ENCODE assay signal across 8 cellular contexts in the genomic region with DNA sequence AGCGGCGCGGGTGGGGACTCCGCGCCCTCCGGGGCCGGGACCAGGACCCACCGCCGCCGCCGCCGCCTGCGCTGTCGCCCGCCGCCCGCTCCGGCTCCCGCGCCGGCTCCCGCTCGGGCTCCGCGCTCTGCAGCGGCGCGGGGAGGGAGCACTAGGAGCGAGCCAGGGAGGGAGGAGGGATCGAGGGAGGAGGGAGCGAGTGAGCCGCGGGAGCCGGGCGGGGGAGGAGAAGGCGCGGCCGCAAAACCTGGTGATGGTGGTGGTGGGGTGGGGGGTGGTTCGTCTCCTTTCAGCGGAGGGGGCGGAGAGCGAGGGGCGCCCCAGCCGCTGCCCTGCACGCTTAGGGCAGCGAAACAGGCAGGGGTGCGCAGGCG. TPM values are rescaled to one million over a fixed set of nuclear protein-coding genes. Genes with fewer than 3 reads are reported as not detected.
A peak's percentile ranks its signal among the peaks of the same experiment; 100 is the strongest.
DNase-seq lines count a peak whose midpoint lies in the region; ATAC-seq and TF ChIP-seq lines count a peak whose summit lies in the region.

A gene with protein sequence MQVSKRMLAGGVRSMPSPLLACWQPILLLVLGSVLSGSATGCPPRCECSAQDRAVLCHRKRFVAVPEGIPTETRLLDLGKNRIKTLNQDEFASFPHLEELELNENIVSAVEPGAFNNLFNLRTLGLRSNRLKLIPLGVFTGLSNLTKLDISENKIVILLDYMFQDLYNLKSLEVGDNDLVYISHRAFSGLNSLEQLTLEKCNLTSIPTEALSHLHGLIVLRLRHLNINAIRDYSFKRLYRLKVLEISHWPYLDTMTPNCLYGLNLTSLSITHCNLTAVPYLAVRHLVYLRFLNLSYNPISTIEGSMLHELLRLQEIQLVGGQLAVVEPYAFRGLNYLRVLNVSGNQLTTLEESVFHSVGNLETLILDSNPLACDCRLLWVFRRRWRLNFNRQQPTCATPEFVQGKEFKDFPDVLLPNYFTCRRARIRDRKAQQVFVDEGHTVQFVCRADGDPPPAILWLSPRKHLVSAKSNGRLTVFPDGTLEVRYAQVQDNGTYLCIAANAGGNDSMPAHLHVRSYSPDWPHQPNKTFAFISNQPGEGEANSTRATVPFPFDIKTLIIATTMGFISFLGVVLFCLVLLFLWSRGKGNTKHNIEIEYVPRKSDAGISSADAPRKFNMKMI (minus strand): TSS at position 153 of the 374 bp plus-strand sequence. CDS start 597 bp downstream, outside the sequence.

- H3K27ac ChIP-seq in MM.1S (ENCODE audit: low read length): no peak within 1 kb of the TSS
- peak within 1 kb of the TSS; percentile 8 to 38 for H3K27ac ChIP-seq in uterus

- H2AFZ ChIP-seq in MM.1S (ENCODE audit: low read length): peak within 1 kb of the TSS; percentile 72

- H3K4me1 ChIP-seq in MM.1S (ENCODE audit: low read length) (no peaks in the 10 kb centered on the region), uterus (peaks cover 0 to 11% of the 10 kb centered on the region in 2 donors)

- H3K4me3 ChIP-seq in BJ (ENCODE audit: low read depth, low read length) (peak within 1 kb of the TSS; percentile 32), MM.1S (ENCODE audit: low read length) (peak within 1 kb of the TSS; percentile 64), uterus (peak within 1 kb of the TSS; percentile 20 to 52)

- TF ChIP-seq POLR2A in uterus (IDR thresholded peaks at IDR 0.05): no peak

- CTCF ChIA-PET in BJ (lab: Yijun Ruan, JAX): interaction anchor here (0.6 to 4.5 kb wide), 39 partner anchors 9 to 728 kb away, joined by 3 to 82 read pairs (median 5); no protein-coding TSS in a partner anchor

- H3K27me3 ChIP-seq in BJ (ENCODE audit: control insufficient read depth, insufficient read depth, low read length) (peaks cover 35% of the 10 kb centered on the region), MM.1S (replicated peaks; ENCODE audit: insufficient read depth, low read length) (peaks cover 79% of the 10 kb centered on the region), uterus (peaks cover 14 to 18% of the 10 kb centered on the region in 2 donors)

- H3K9me3 ChIP-seq in MM.1S (replicated peaks; ENCODE audit: insufficient read depth, low read length) (no peaks in the 10 kb centered on the region), uterus (no peaks in the 10 kb centered on the region)

- H3K9ac ChIP-seq in MM.1S (ENCODE audit: low read length): no peak within 1 kb of the TSS

- no peak for ATAC-seq in GM18858 (IDR thresholded peaks at IDR 0.05; ENCODE audit: unreplicated experiment)
- ATAC-seq in HG03378 (IDR thresholded peaks at IDR 0.05; ENCODE audit: unreplicated experiment): no peak

- H3K36me3 ChIP-seq in BJ (ENCODE audit: control insufficient read depth, insufficient read depth, low read length) (no peaks in the 10 kb centered on the region), MM.1S (replicated peaks; ENCODE audit: insufficient read depth, low read length) (no peaks in the 10 kb centered on the region), uterus (no peaks in the 10 kb centered on the region)

- no peak for TF ChIP-seq CTCF in BJ (IDR thresholded peaks at IDR 0.05; ENCODE audit: insufficient read depth, low read depth, low read length)
- TF ChIP-seq CTCF in MM.1S (IDR thresholded peaks at IDR 0.05; ENCODE audit: low read length): no peak
- no peak for TF ChIP-seq CTCF in uterus (IDR thresholded peaks at IDR 0.05)

- peak within 1 kb of the TSS; percentile 99 for H3K4me2 ChIP-seq in MM.1S (ENCODE audit: low read depth, low read length)

- H3K9me2 ChIP-seq in MM.1S (replicated peaks; ENCODE audit: insufficient read depth, low read length): no peaks in the 10 kb centered on the region

- no peaks in the 10 kb centered on the region for H4K20me1 ChIP-seq in MM.1S (ENCODE audit: insufficient read depth, low read length)

- no peaks in the 10 kb centered on the region for H3K79me2 ChIP-seq in MM.1S (ENCODE audit: low read length)

- H3F3A ChIP-seq in MM.1S (ENCODE audit: insufficient read depth, low read length): no peaks in the 10 kb centered on the region

- intact Hi-C loops in uterus (cut with DNase I; ENCODE audit: low total_unique reads): no loop called here

- POLR2A ChIA-PET in BJ (lab: Charles Lee): no interaction called here

- DNase-seq in BJ (ENCODE audit: low read depth) (no peak), MM.1S (no peak), ecto neural progenitor cell (ENCODE audit: low spot score) (peak; percentile 75), midbrain (lab: John Stamatoyannopoulos, UW) (peak; percentile 59), uterus (no peak), NCI-H510A (lab: John Stamatoyannopoulos, UW) (no peak)

RNA-seq across cellular contexts. Expression of the gene that starts here (rescaled TPM):
- polyA plus RNA-seq in BJ (2011; rRNA removed): not detected in 2 replicates
- 0.05 TPM in 1 of 2 replicates, not detected in the other for polyA minus RNA-seq in BJ (2011; rRNA and poly(A)+ RNA removed)
- 1 to 10 TPM in 2 of 4 donors, under 1 TPM in 1, not detected in 1; 0.26 to 9.6 (median 8.4) TPM for total RNA-seq in uterus

Comparison
In these comparisons a context has a peak if more than half of its experiments do, and no peak if none do; other contexts are left out.
1. DNase-seq: peak in ecto neural progenitor cell (single experiment) and midbrain (single experiment); none in BJ (single experiment), MM.1S (single experiment), uterus (0 of 2) and NCI-H510A (single experiment).
2. Peak in every context shown above with its lines, with median percentiles within 50 percentile points of each other: H3K4me3 ChIP-seq.